ENCODE assay signal across 1 cellular context in genomic region chr16:17468611-17469010, GRCh38.
TF ChIP-seq lines count a peak whose summit lies in the region.

No MANE protein-coding gene starts in this region.

TF ChIP-seq in GM23338, 12 proteins besides CTCF, POLR2A, EP300 and RAD21 (continued from another document):
- no peak for TF ChIP-seq ZNF462 (CRISPR knock-in tag; IDR thresholded peaks at IDR 0.05)
- no peak for TF ChIP-seq ZNF331 (CRISPR knock-in tag; IDR thresholded peaks at IDR 0.05; ENCODE audit: low read depth)
- no peak for TF ChIP-seq REST (IDR thresholded peaks at IDR 0.05; ENCODE audit: unreplicated experiment)
- TF ChIP-seq CREB1 (CRISPR knock-in tag; IDR thresholded peaks at IDR 0.05; ENCODE audit: low read depth): no peak
- TF ChIP-seq STAT1 (IDR thresholded peaks at IDR 0.05; ENCODE audit: unreplicated experiment): no peak
- TF ChIP-seq EZH2 (IDR thresholded peaks at IDR 0.05; ENCODE audit: low read depth, unreplicated experiment): no peak
- no peak for TF ChIP-seq ETS1 (IDR thresholded peaks at IDR 0.05)
- TF ChIP-seq JUNB (IDR thresholded peaks at IDR 0.05; ENCODE audit: unreplicated experiment): no peak
- TF ChIP-seq ZNF114 (CRISPR knock-in tag; IDR thresholded peaks at IDR 0.05): no peak
